Comparison of ENCODE assay signal across 26 cellular contexts in the genomic region with DNA sequence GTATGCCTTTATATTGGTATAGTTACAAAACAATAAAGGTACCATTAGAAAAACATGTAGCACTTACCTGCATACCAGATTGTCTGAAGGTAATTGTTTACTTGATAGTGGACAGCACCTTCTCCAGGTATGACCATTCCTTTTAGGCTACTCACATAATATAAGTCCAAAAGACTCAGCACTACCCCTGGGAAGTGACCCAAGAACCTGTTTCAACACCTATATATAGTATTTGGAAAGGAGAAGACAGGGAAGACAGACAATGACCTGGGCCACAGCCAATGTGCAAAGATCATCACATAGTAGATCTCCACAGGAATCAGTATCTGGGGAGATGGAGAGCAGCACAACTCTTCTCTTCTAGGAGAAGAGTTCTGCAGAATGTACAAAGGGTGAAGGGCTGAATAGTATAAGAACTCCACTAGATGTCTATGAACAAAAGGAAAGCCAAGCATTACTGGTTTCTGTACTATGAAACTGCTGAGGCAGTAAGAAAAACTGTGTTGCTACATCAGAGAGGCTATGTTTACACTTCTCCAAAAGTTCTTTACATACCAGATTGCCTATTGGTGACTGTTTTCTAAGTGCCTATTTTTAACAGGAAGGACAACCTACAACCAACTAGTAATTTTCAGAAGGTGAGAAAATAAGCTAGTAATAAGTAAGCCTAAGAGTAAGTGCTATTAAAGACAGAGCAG.
DNase-seq lines count a peak whose midpoint lies in the region; ATAC-seq, FAIRE-seq and TF ChIP-seq lines count a peak whose summit lies in the region.
"Had no signal": no experiment of that assay in that cellular context is flagged by ENCODE, and none has a peak within 500 bp of the region (broad histone marks: within the 10 kb centered on the region; RNA-seq: fewer than 3 reads in every experiment).

No MANE protein-coding gene starts in this region.

- H3K79me2 ChIP-seq in HepG2 (ENCODE audit: insufficient read depth, low read length) (no peaks in the 10 kb centered on the region), H9 (ENCODE audit: insufficient read depth, low read length) (no peaks in the 10 kb centered on the region)

- H3K27ac ChIP-seq in heart left ventricle (no peak overlapping the region), RWPE2 (ENCODE audit: poor library complexity, severe bottlenecking) (no peak overlapping the region), HepG2 (ENCODE audit: extremely low read length, insufficient read depth, low read length) (no peak overlapping the region), sigmoid colon (no peak overlapping the region), H9 (ENCODE audit: insufficient read length, low read depth, low read length) (no peak overlapping the region)
- H3K27ac ChIP-seq: coronary artery, prostate gland, SJSA1 had no signal

- no peak overlapping the region for H3K4me3 Mint-ChIP-seq in H9
- H3K4me3 Mint-ChIP-seq: activated naive CD4-positive, alpha-beta T cell treated with anti-CD3 and anti-CD28 coated beads for 36 hours; effector memory CD8-positive, alpha-beta T cell; T-helper 17 cell; type B pancreatic cell had no signal

- no peak overlapping the region for H4K8ac ChIP-seq in H9 (replicated peaks; ENCODE audit: insufficient read length, low read depth, low read length)

- H3K4me1 Mint-ChIP-seq in H9, result peaks cover under 1 to 3% of the 10 kb centered on the region in 2 experiments; a peak in 3 of 4 replicates

- no peak overlapping the region for H3K4ac ChIP-seq in H9 (ENCODE audit: low read depth, low read length)

- TF ChIP-seq CTCF in heart left ventricle (IDR thresholded peaks at IDR 0.05), result no peak
- TF ChIP-seq CTCF in RWPE2 (IDR thresholded peaks at IDR 0.05; ENCODE audit: poor library complexity, severe bottlenecking), result no peak
- TF ChIP-seq CTCF in HepG2 (CRISPR knock-in tag; IDR thresholded peaks at IDR 0.05), result no peak
- TF ChIP-seq CTCF in sigmoid colon (IDR thresholded peaks at IDR 0.05), result no peak
- no peak for TF ChIP-seq CTCF in H9 (conservative IDR thresholded peaks at IDR 0.05)

- no peak overlapping the region for H2BK15ac ChIP-seq in H9 (ENCODE audit: low read depth, low read length)

- H4K20me1 ChIP-seq in HepG2 (ENCODE audit: insufficient read depth, low read length) (no peaks in the 10 kb centered on the region), H9 (ENCODE audit: control insufficient read depth, insufficient read depth, insufficient read length) (no peaks in the 10 kb centered on the region)

- H4K5ac ChIP-seq in H9 (ENCODE audit: insufficient read length, low read depth, low read length), result no peak overlapping the region

- no peaks in the 10 kb centered on the region for H3K23me2 ChIP-seq in H9 (ENCODE audit: insufficient read length, low read depth, low read length, poor library complexity, severe bottlenecking)

- no peak overlapping the region for H3K9ac ChIP-seq in HepG2 (ENCODE audit: insufficient read depth, low read depth, low read length)
- H3K9ac ChIP-seq in H9 (ENCODE audit: extremely low read depth, insufficient read length, low read length), result no peak overlapping the region

- H3K23ac ChIP-seq in H9 (ENCODE audit: insufficient read length, low read depth, low read length), result no peak overlapping the region

- H2AFZ ChIP-seq in HepG2 (ENCODE audit: low read length) (no peak overlapping the region), H9 (ENCODE audit: low read length) (no peak overlapping the region)

- ATAC-seq in Right ventricle myocardium inferior, result peak; percentile 13
- no peak for ATAC-seq in heart left ventricle
- 0 out of 3 replicates have a peak, but pooled peaks have one; percentile 12 for ATAC-seq in RWPE2 (ENCODE audit: low read depth)
- ATAC-seq in HepG2, result peak; percentile 65
- ATAC-seq in HG03039 (IDR thresholded peaks at IDR 0.05; ENCODE audit: unreplicated experiment), result no peak
- ATAC-seq: effector memory CD8-positive, alpha-beta T cell; T-helper 17 cell had no signal

- no peak overlapping the region for H2BK20ac ChIP-seq in H9 (ENCODE audit: low read depth, low read length, poor library complexity, severe bottlenecking)

- H3K9me3 ChIP-seq in heart left ventricle (no peaks in the 10 kb centered on the region), RWPE2 (ENCODE audit: severe bottlenecking) (no peaks in the 10 kb centered on the region), HepG2 (ENCODE audit: low read length) (no peaks in the 10 kb centered on the region), sigmoid colon (no peaks in the 10 kb centered on the region), H9 (ENCODE audit: control insufficient read depth, low read depth, low read length) (no peaks in the 10 kb centered on the region)
- H3K9me3 ChIP-seq: BE2C, prostate gland, SJSA1 had no signal

- no peak overlapping the region; a peak in 1 of 7 replicates for H3K27ac Mint-ChIP-seq in H9
- H3K27ac Mint-ChIP-seq: activated naive CD4-positive, alpha-beta T cell treated with anti-CD3 and anti-CD28 coated beads for 36 hours; effector memory CD8-positive, alpha-beta T cell; T-helper 17 cell; type B pancreatic cell had no signal

- H3K79me1 ChIP-seq in H9 (ENCODE audit: insufficient read depth, low read depth, low read length, poor library complexity, severe bottlenecking), result no peaks in the 10 kb centered on the region

- CTCF ChIA-PET in HepG2 (lab: Yijun Ruan, JAX; ENCODE audit: low intra/inter-chr PET ratio, low total read pairs), result no interaction called here

- TF ChIP-seq EP300 in HepG2 (IDR thresholded peaks at IDR 0.05; ENCODE audit: low read depth in 2 of 2, low read length in 2 of 2) (no peak), HepG2 (CRISPR knock-in tag; IDR thresholded peaks at IDR 0.05; ENCODE audit: borderline replicate concordance) (no peak), sigmoid colon (IDR thresholded peaks at IDR 0.05) (no peak)

- H3K27me3 ChIP-seq in heart left ventricle, result no peaks in the 10 kb centered on the region
- no peaks in the 10 kb centered on the region for H3K27me3 ChIP-seq in RWPE2 (ENCODE audit: insufficient read depth, poor library complexity, severe bottlenecking)
- no peaks in the 10 kb centered on the region for H3K27me3 ChIP-seq in HepG2 (ENCODE audit: control insufficient read depth in 1 of 2, insufficient read depth in 2 of 2, low read length in 2 of 2)
- H3K27me3 ChIP-seq in sigmoid colon, result no peaks in the 10 kb centered on the region
- H3K27me3 ChIP-seq in H9 (ENCODE audit: insufficient read depth, low read length), result no peaks in the 10 kb centered on the region
- H3K27me3 ChIP-seq: BE2C, SJSA1 had no signal

- H3K4me1 ChIP-seq in heart left ventricle (peaks cover 0 to 33% (median 14%) of the 10 kb centered on the region in 12 donors), RWPE2 (ENCODE audit: insufficient read depth, poor library complexity, severe bottlenecking) (no peaks in the 10 kb centered on the region), HepG2 (ENCODE audit: insufficient read depth, low read length) (peaks cover 18% of the 10 kb centered on the region), sigmoid colon (peaks cover 0 to 26% (median 14%) of the 10 kb centered on the region in 4 donors), H9 (ENCODE audit: insufficient read depth, low read length) (no peaks in the 10 kb centered on the region)
- H3K4me1 ChIP-seq: BE2C, prostate gland, SJSA1 had no signal

- TF ChIP-seq RAD21 in HepG2 (CRISPR knock-in tag; IDR thresholded peaks at IDR 0.05), result no peak

- in situ Hi-C loops in HepG2 (cut with HindIII; ENCODE audit: extremely low pct_ligation_motif_present, low pct_unique_long_range_greater_than_20kb), result loop anchor here (5.0 kb wide), 1 partner anchor 355 kb away; no protein-coding TSS in a partner anchor

- no peak overlapping the region for H3T11ph ChIP-seq in H9 (ENCODE audit: low read length)

- H3K18ac ChIP-seq in H9 (ENCODE audit: insufficient read length, low read depth, low read length), result no peak overlapping the region

- peak; percentile 82 for FAIRE-seq in HepG2 (lab: Jason Lieb, UNC)
- FAIRE-seq: bronchial epithelial cell, frontal cortex, H1 had no signal

- no peaks in the 10 kb centered on the region for H3K9me3 Mint-ChIP-seq in H9
- H3K9me3 Mint-ChIP-seq: activated naive CD4-positive, alpha-beta T cell treated with anti-CD3 and anti-CD28 coated beads for 36 hours; effector memory CD8-positive, alpha-beta T cell; type B pancreatic cell had no signal

- no peaks in the 10 kb centered on the region for H3K36me3 Mint-ChIP-seq in H9 (ENCODE audit: insufficient read depth in 1 of 3, low read depth in 3 of 3)

- peaks cover 0 to 39% (median 26%) of the 10 kb centered on the region in 9 donors for H3K36me3 ChIP-seq in heart left ventricle
- 0 out of 2 replicates have a peak, but pooled peaks cover 4% of the 10 kb centered on the region for H3K36me3 ChIP-seq in RWPE2 (ENCODE audit: low read depth)
- peaks cover 3% of the 10 kb centered on the region in 2 experiments; a peak in 2 of 5 replicates for H3K36me3 ChIP-seq in HepG2 (replicated peaks in 1 of 2; ENCODE audit: control insufficient read depth in 1 of 2, insufficient read depth in 2 of 2, low read length in 2 of 2)
- peaks cover 12 to 24% (median 17%) of the 10 kb centered on the region in 4 donors for H3K36me3 ChIP-seq in sigmoid colon
- H3K36me3 ChIP-seq: BE2C, prostate gland had no signal

- no peak overlapping the region for H3K4me2 ChIP-seq in HepG2 (ENCODE audit: low read depth, low read length)
- H3K4me2 ChIP-seq in H9 (ENCODE audit: insufficient read depth, insufficient read length, low read length), result no peak overlapping the region

- H2BK12ac ChIP-seq in H9 (ENCODE audit: insufficient read length, low read depth, low read length), result no peak overlapping the region

- H2BK120ac ChIP-seq in H9 (ENCODE audit: low read depth, low read length, poor library complexity, severe bottlenecking), result no peak overlapping the region

- no peak overlapping the region for H3K56ac ChIP-seq in H9 (ENCODE audit: insufficient read length, low read depth, low read length)

- BruUV-seq in HepG2 (replicated peaks; lab: Mats Ljungman, UMichigan), result no TSS peak

- no peaks in the 10 kb centered on the region for H3K27me3 Mint-ChIP-seq in H9 (ENCODE audit: low read depth)
- H3K27me3 Mint-ChIP-seq: effector memory CD8-positive, alpha-beta T cell; T-helper 17 cell; type B pancreatic cell had no signal

- H3K14ac ChIP-seq in H9 (ENCODE audit: insufficient read depth, low read length), result no peak overlapping the region

- H3K4me3 ChIP-seq in heart left ventricle (no peak overlapping the region), RWPE2 (ENCODE audit: severe bottlenecking) (no peak overlapping the region), HepG2 (replicated peaks in 1 of 3; ENCODE audit: insufficient read depth in 1 of 3, low read depth in 2 of 3, low read length in 3 of 3) (no peak overlapping the region), sigmoid colon (no peak overlapping the region)
- H3K4me3 ChIP-seq: coronary artery, prostate gland, SJSA1 had no signal

- DNase-seq in Right ventricle myocardium inferior (ENCODE audit: missing footprints), result no peak
- no peak for DNase-seq in heart left ventricle
- no peak for DNase-seq in RWPE2 (ENCODE audit: low spot score)
- DNase-seq in HepG2 (ENCODE audit: low spot score), result peak; percentile 29
- DNase-seq in sigmoid colon, result no peak
- DNase-seq in HT-29 (ENCODE audit: low spot score), result no peak
- DNase-seq in H9, result no peak
- DNase-seq: activated CD4-positive, alpha-beta T cell treated with anti-CD3 and anti-CD28 coated beads for 48 hours; activated naive CD4-positive, alpha-beta T cell treated with anti-CD3 and anti-CD28 coated beads for 36 hours; BE2C; DMS53; effector memory CD8-positive, alpha-beta T cell; GF-D8; hypothalamus; NCI-H1417 treated with DMSO at 0.1 percent for 48 hours; NCI-H774; OCI-M1; T-helper 17 cell had no signal

- no peak overlapping the region for H2BK5ac ChIP-seq in H9 (ENCODE audit: insufficient read length, low read length)

- intact Hi-C loops in Right ventricle myocardium inferior (cut with DNase I), result no loop called here
- intact Hi-C loops in heart left ventricle (cut with DNase I), result loop anchor here in 2 of 10 donors (5.0 to 10.0 kb wide), 2 partner anchors 155 to 162 kb away; no protein-coding TSS in a partner anchor
- intact Hi-C loops in HepG2 (cut with micrococcal nuclease; ENCODE audit: unreplicated experiment), result loop anchor here (10.0 kb wide), 1 partner anchor 112 kb away; no protein-coding TSS in a partner anchor
- intact Hi-C loops in sigmoid colon (cut with DNase I), result no loop called here

- H4K91ac ChIP-seq in H9 (ENCODE audit: insufficient read length, low read depth, low read length), result no peak overlapping the region

- no peak overlapping the region for H2AK5ac ChIP-seq in H9 (ENCODE audit: insufficient read length, low read length)

- TF ChIP-seq POLR2A in heart left ventricle (IDR thresholded peaks at IDR 0.05) (no peak), HepG2 (IDR thresholded peaks at IDR 0.05; ENCODE audit: insufficient read depth in 1 of 2, low read depth in 2 of 2, low read length in 2 of 2) (no peak), sigmoid colon (IDR thresholded peaks at IDR 0.05) (no peak)

- POLR2A ChIA-PET in HepG2 (lab: Yijun Ruan, JAX), result no interaction called here

Comparison
In these comparisons a context has a peak if more than half of its experiments do, and no peak if none do; other contexts are left out.
1. ATAC-seq: peak in Right ventricle myocardium inferior (single experiment), RWPE2 (single experiment) and HepG2 (single experiment); none in heart left ventricle (0 of 4) and HG03039 (single experiment).